In the genomic region with DNA sequence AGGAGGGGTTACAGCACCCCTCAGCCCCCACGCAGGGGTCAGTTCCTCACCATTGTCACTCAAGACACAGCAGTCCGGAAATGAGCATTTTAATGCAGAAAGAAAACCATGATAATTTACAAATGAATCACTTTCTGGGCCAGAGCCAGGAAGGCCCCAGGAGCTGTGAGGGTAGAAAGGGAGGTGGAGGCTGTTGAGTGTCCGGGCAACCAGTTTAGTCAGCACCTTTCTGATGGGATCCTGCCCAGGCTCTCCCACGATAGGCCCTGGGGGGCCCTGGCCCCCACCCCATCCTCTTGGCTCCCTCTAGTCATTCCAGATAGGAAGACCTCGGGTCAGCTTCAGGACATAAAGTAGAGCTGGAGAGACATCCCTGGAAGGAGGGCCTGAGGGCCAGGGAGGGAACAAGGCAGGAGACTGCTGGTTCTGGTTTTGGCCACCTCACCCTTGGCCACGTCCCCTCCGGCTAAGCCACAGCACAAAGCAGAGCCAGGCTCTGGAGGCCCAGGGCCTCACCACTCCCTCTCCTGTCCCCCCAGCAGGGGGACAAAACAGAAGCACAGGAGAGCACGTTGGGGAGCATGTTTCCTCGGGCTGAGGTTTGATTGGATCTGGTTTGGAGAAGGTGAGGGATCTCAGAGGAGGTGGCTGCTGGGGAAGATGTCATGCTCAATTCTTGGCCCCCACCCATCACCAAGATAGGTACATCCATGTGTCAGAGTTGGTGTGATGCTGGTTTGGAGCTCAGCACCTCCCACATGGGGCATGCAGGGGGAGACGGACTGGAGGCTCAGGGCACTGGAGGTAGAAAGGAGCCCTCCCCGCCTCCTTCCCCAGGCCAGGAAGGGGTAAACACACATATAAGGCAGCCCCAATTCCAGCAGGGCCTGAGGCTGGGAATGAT, we compare ENCODE assay signal across 11 cellular contexts. TPM values are rescaled to one million over a fixed set of nuclear protein-coding genes. Genes with fewer than 3 reads are reported as not detected.
A peak's percentile ranks its signal among the peaks of the same experiment; 100 is the strongest.
DNase-seq lines count a peak whose midpoint lies in the region; ATAC-seq and TF ChIP-seq lines count a peak whose summit lies in the region.
"Had no signal": no experiment of that assay in that cellular context is flagged by ENCODE, and none has a peak within 500 bp of the region (broad histone marks: within the 10 kb centered on the region; RNA-seq: fewer than 3 reads in every experiment).

No MANE protein-coding gene starts in this region.

- H3K4me3 ChIP-seq in PC-9, result no peak overlapping the region
- no peak overlapping the region for H3K4me3 ChIP-seq in coronary artery

- no peaks in the 10 kb centered on the region for H3K27me3 ChIP-seq in PC-9 (ENCODE audit: insufficient read depth, low read depth)

- H3K4me1 ChIP-seq in PC-9 (replicated peaks; ENCODE audit: insufficient read depth), result peaks cover 73% of the 10 kb centered on the region

- DNase-seq in COR-L47 (lab: John Stamatoyannopoulos, UW) (peak; percentile 44), PC-9 (peak; percentile 84 to 88), endothelial cell (ENCODE audit: low spot score) (no peak), omental fat pad (ENCODE audit: low spot score) (peak; percentile 49), coronary artery (ENCODE audit: low spot score) (no peak)
- DNase-seq: activated naive CD8-positive, alpha-beta T cell treated with anti-CD3 and anti-CD28 coated beads, Interleukin-2, amount 50 U/mL, for 24 hours; Karpas-422 had no signal

- peak overlapping the region; percentile 80 for H3K27ac ChIP-seq in PC-9
- H3K27ac ChIP-seq in coronary artery, result peak overlapping the region in 1 of 2 donors; percentile 51

- no TSS peak for BruUV-seq in PC-9 (replicated peaks; lab: Mats Ljungman, UMichigan)

- H3K36me3 Mint-ChIP-seq in endothelial cell (ENCODE audit: low read depth, unreplicated experiment), result peaks cover 29% of the 10 kb centered on the region

- ATAC-seq in omental fat pad (ENCODE audit: low FRiP score) (peak; percentile 65), HG03045 (IDR thresholded peaks at IDR 0.05; ENCODE audit: unreplicated experiment) (no peak), GM19035 (IDR thresholded peaks at IDR 0.05; ENCODE audit: unreplicated experiment) (no peak), HG03175 (IDR thresholded peaks at IDR 0.05; ENCODE audit: unreplicated experiment) (no peak)
- ATAC-seq: activated naive CD8-positive, alpha-beta T cell treated with anti-CD3 and anti-CD28 coated beads, Interleukin-2, amount 50 U/mL, for 24 hours had no signal

- intact Hi-C loops in PC-9 (cut with micrococcal nuclease; ENCODE audit: unreplicated experiment), result loop anchor here (1.0 to 10.0 kb wide), 3 partner anchors 31 to 270 kb away; a partner anchor contains a TSS

- no peaks in the 10 kb centered on the region for H4K20me1 ChIP-seq in PC-9 (ENCODE audit: insufficient read depth)

- H3F3A ChIP-seq in PC-9 (ENCODE audit: insufficient read depth, low read depth), result peaks cover 67% of the 10 kb centered on the region

- H3K79me2 ChIP-seq in PC-9 (ENCODE audit: low read depth), result peaks cover 10% of the 10 kb centered on the region; the same call in 1 of the 2 replicates

- no peaks in the 10 kb centered on the region for H3K9me2 ChIP-seq in PC-9 (ENCODE audit: insufficient read depth)

- H3K27me3 Mint-ChIP-seq in endothelial cell (ENCODE audit: unreplicated experiment), result peaks cover 7% of the 10 kb centered on the region
- H3K27me3 Mint-ChIP-seq: activated naive CD8-positive, alpha-beta T cell treated with anti-CD3 and anti-CD28 coated beads, Interleukin-2, amount 50 U/mL, for 24 hours had no signal

- no peak overlapping the region for H2AFZ ChIP-seq in PC-9

- POLR2A ChIA-PET in PC-9 (lab: Charles Lee; ENCODE audit: unreplicated experiment), result interaction anchor here (0.5 to 1.1 kb wide), 5 partner anchors 14 to 804 kb away, joined by 3 to 8 read pairs (median 4); no protein-coding TSS in a partner anchor

- peak overlapping the region; percentile 59 for H3K4me2 ChIP-seq in PC-9

- H3K27ac Mint-ChIP-seq in endothelial cell (ENCODE audit: unreplicated experiment), result peak overlapping the region; percentile 80
- H3K27ac Mint-ChIP-seq: activated naive CD8-positive, alpha-beta T cell treated with anti-CD3 and anti-CD28 coated beads, Interleukin-2, amount 50 U/mL, for 24 hours had no signal

- H3K9me3 Mint-ChIP-seq in endothelial cell (ENCODE audit: unreplicated experiment), result no peaks in the 10 kb centered on the region
- H3K9me3 Mint-ChIP-seq: activated naive CD8-positive, alpha-beta T cell treated with anti-CD3 and anti-CD28 coated beads, Interleukin-2, amount 50 U/mL, for 24 hours had no signal

- peaks cover 7% of the 10 kb centered on the region for H3K4me1 Mint-ChIP-seq in endothelial cell (ENCODE audit: unreplicated experiment)

- no peaks in the 10 kb centered on the region for H3K9me3 ChIP-seq in PC-9 (ENCODE audit: insufficient read depth, low read depth)

- no peak overlapping the region for H3K4me3 Mint-ChIP-seq in endothelial cell (ENCODE audit: unreplicated experiment)
- H3K4me3 Mint-ChIP-seq: activated naive CD8-positive, alpha-beta T cell treated with anti-CD3 and anti-CD28 coated beads, Interleukin-2, amount 50 U/mL, for 24 hours had no signal

- TF ChIP-seq CTCF in PC-9 (conservative IDR thresholded peaks at IDR 0.05) (no peak; the same call in 1 of the 2 replicates), endothelial cell (IDR thresholded peaks at IDR 0.05; ENCODE audit: unreplicated experiment) (no peak), omental fat pad (IDR thresholded peaks at IDR 0.05) (no peak), coronary artery (IDR thresholded peaks at IDR 0.05) (no peak)

- peaks cover 19% of the 10 kb centered on the region; the same call in 1 of the 2 replicates for H3K36me3 ChIP-seq in PC-9 (ENCODE audit: low read depth)

- CTCF ChIA-PET in PC-9 (lab: Charles Lee), result interaction anchor here (0.8 to 1.7 kb wide), 2 partner anchors 31 to 68 kb away, joined by 3 to 8 read pairs; no protein-coding TSS in a partner anchor

RNA-seq across cellular contexts. Expression of a gene that starts 20.6 kb away (rescaled TPM):
- total RNA-seq in PC-9 (2021) (16.3 and 18.3 TPM in 2 replicates), endothelial cell (ENCODE audit: unreplicated experiment) (15.9 TPM), omental fat pad (10 to 100 TPM; 11.8 to 16.9 (median 13.3) TPM)

RNA-seq across cellular contexts. Expression of a gene that starts 34.9 kb away (rescaled TPM):
- total RNA-seq in PC-9 (2021), result 0.81 TPM in 1 of 2 replicates, not detected in the other
- total RNA-seq in endothelial cell (ENCODE audit: unreplicated experiment), result not detected
- total RNA-seq in omental fat pad, result 1 to 10 TPM in 2 of 4 donors, not detected in 2; 1.4 to 2.8 TPM
- total RNA-seq: T-helper 2 cell treated with Interferon-gamma antibody and Interleukin-4, amounts not matched to agents 100 ng/mL and 5 ng/mL, for 36 hours had no signal

RNA-seq across cellular contexts. Expression of a gene that starts 58.3 kb away (rescaled TPM):
- total RNA-seq in PC-9 (2021) (89.9 and 102 TPM in 2 replicates), endothelial cell (ENCODE audit: unreplicated experiment) (107 TPM), omental fat pad (10 to 100 TPM; 10.8 to 52.0 (median 18.7) TPM)

Comparison
In these comparisons a context has a peak if more than half of its experiments do, and no peak if none do; other contexts are left out.
1. DNase-seq: peak in COR-L47 (single experiment), PC-9 (2 of 2) and omental fat pad (single experiment); none in endothelial cell (single experiment) and coronary artery (single experiment).